Comparison of ENCODE assay signal across 3 cellular contexts in genomic region chr1:6437017-6437700, GRCh38. TPM values are rescaled to one million over a fixed set of nuclear protein-coding genes. Genes with fewer than 3 reads are reported as not detected.
A peak's percentile ranks its signal among the peaks of the same experiment; 100 is the strongest.
DNase-seq lines count a peak whose midpoint lies in the region; TF ChIP-seq lines count a peak whose summit lies in the region.
"Not testable (repeated sequence)": the region's sequence is repeated elsewhere in the genome, so short reads cannot be mapped to it uniquely, and the experiment has no call there.
"Had no signal": no experiment of that assay in that cellular context is flagged by ENCODE, and none has a peak within 500 bp of the region (broad histone marks: within the 10 kb centered on the region; RNA-seq: fewer than 3 reads in every experiment).

No MANE protein-coding gene starts in this region.

- not testable (repeated sequence) for DNase-seq in Peyer's patch
- peak; percentile 49 for DNase-seq in stomach

- TF ChIP-seq CTCF in Peyer's patch (IDR thresholded peaks at IDR 0.05) (peak in 4 of 6 experiments; percentile 9 to 40 (median 26)), stomach (IDR thresholded peaks at IDR 0.05) (peak in 1 of 7 experiments; percentile 19)

- H3K4me1 ChIP-seq in Peyer's patch = peaks cover 0 to 15% (median 0%) of the 10 kb centered on the region in 4 donors
- H3K4me1 ChIP-seq in stomach = peaks cover 0 to 13% (median 12%) of the 10 kb centered on the region in 4 donors

- H3K27me3 ChIP-seq in Peyer's patch = not testable (repeated sequence)
- peaks cover 0 to 70% (median 24%) of the 10 kb centered on the region in 3 donors for H3K27me3 ChIP-seq in stomach

- H3K36me3 ChIP-seq in Peyer's patch, stomach: not testable (repeated sequence)

- 42 to 60% (median 53%) methylated on average over 18 to 22 of the region's 22 CpGs for WGBS in stomach, 5 donors

- TF ChIP-seq POLR2A in Peyer's patch (IDR thresholded peaks at IDR 0.05); stomach (IDR thresholded peaks at IDR 0.05): not testable (repeated sequence)

- not testable (repeated sequence) for H3K9me3 ChIP-seq in Peyer's patch, stomach

- H3K27ac ChIP-seq in Peyer's patch, stomach: not testable (repeated sequence)

- H3K4me3 ChIP-seq in Peyer's patch, stomach: not testable (repeated sequence)

- TF ChIP-seq EP300 in stomach (IDR thresholded peaks at IDR 0.05) = not testable (repeated sequence)

- intact Hi-C loops in stomach (cut with DNase I; ENCODE audit: low total_unique reads) = not testable (repeated sequence)

RNA-seq across cellular contexts. Expression of gene ESPN, which starts 12.6 kb away (rescaled TPM):
- total RNA-seq in Peyer's patch = 100 to 1,000 TPM in 3 of 4 donors, 10 to 100 TPM in 1; 17.3 to 390 (median 306) TPM
- total RNA-seq in stomach = 10 to 100 TPM in 1 of 5 donors, 1 to 10 TPM in 2, not detected in 2; 1.8 to 68.4 (median 4.9) TPM
- polyA plus RNA-seq in stomach = 10 to 100 TPM in 1 of 3 donors, 1 to 10 TPM in 2; 1.5 to 18.0 (median 4.7) TPM

RNA-seq across cellular contexts. Expression of gene HES2, which starts 17.4 kb away (rescaled TPM):
- 10 to 100 TPM in 1 of 4 donors, 1 to 10 TPM in 3; 2.5 to 15.9 (median 5.2) TPM for total RNA-seq in Peyer's patch
- total RNA-seq in stomach = 100 to 1,000 TPM in 1 of 5 donors, not detected in 4; 231 TPM
- polyA plus RNA-seq in stomach = 10 to 100 TPM in 1 of 3 donors, not detected in 2; 18.4 TPM
- total RNA-seq: right atrium auricular region had no signal

RNA-seq across cellular contexts. Expression of gene TNFRSF25, which starts 28.8 kb away (rescaled TPM):
- total RNA-seq in Peyer's patch (10 to 100 TPM; 31.0 to 88.4 (median 61.5) TPM), stomach (100 to 1,000 TPM in 1 of 5 donors, 10 to 100 TPM in 2, 1 to 10 TPM in 2; 6.1 to 215 (median 21.4) TPM)
- 10 to 100 TPM in 1 of 3 donors, 1 to 10 TPM in 2; 2.7 to 41.6 (median 2.9) TPM for polyA plus RNA-seq in stomach

RNA-seq across cellular contexts. Expression of gene ACOT7, which starts 43.6 kb away (rescaled TPM):
- 10 to 100 TPM; 38.4 to 93.2 (median 67.1) TPM for total RNA-seq in Peyer's patch
- total RNA-seq in stomach = 10 to 100 TPM in 3 of 5 donors, 1 to 10 TPM in 1, not detected in 1; 9.4 to 69.8 (median 22.6) TPM
- 10 to 100 TPM; 17.7 to 26.3 (median 19.4) TPM for polyA plus RNA-seq in stomach

RNA-seq across cellular contexts. Expression of gene PLEKHG5, which starts 54.3 kb away (rescaled TPM):
- 10 to 100 TPM; 17.7 to 56.9 (median 45.4) TPM for total RNA-seq in Peyer's patch
- total RNA-seq in stomach = 10 to 100 TPM in 2 of 5 donors, 1 to 10 TPM in 3; 4.9 to 58.8 (median 9.8) TPM
- polyA plus RNA-seq in stomach = 1 to 10 TPM; 1.4 to 7.2 (median 1.8) TPM
